29 cellular contexts compared by ENCODE assay signal in genomic region chr9:92982130-92982529, GRCh38. TPM values are rescaled to one million over a fixed set of nuclear protein-coding genes. Genes with fewer than 3 reads are reported as not detected.
DNase-seq lines count a peak whose midpoint lies in the region; ATAC-seq and TF ChIP-seq lines count a peak whose summit lies in the region.
"Had no signal": no experiment of that assay in that cellular context is flagged by ENCODE, and none has a peak within 500 bp of the region (broad histone marks: within the 10 kb centered on the region; RNA-seq: fewer than 3 reads in every experiment).

No MANE protein-coding gene starts in this region.

- H3K79me1 ChIP-seq in trophoblast cell (ENCODE audit: low read length) = peaks cover 3% of the 10 kb centered on the region

- no peak overlapping the region for H3K4me3 ChIP-seq in CD8-positive, alpha-beta T cell (ENCODE audit: low read depth, low read length)
- no peak overlapping the region for H3K4me3 ChIP-seq in trophoblast cell (ENCODE audit: low read depth, low read length)
- H3K4me3 ChIP-seq: A549, K562, neural progenitor cell, pancreas, Peyer's patch, testis had no signal

- H3K4me2 ChIP-seq in trophoblast cell (ENCODE audit: low read length) = no peak overlapping the region
- H3K4me2 ChIP-seq: A549, neural progenitor cell had no signal

- H3K9ac ChIP-seq in trophoblast cell (ENCODE audit: low read length) = no peak overlapping the region
- H3K9ac ChIP-seq: neural progenitor cell had no signal

- TF ChIP-seq CTCF in CD8-positive, alpha-beta T cell (IDR thresholded peaks at IDR 0.05) = no peak
- TF ChIP-seq CTCF in GM20000 (IDR thresholded peaks at IDR 0.05; ENCODE audit: extremely low read depth, missing control alignments) = no peak

- H2AK5ac ChIP-seq in trophoblast cell (ENCODE audit: low read length) = no peak overlapping the region

- no CpG with 5 or more reads among the region's 2 CpGs for WGBS in trophoblast cell (ENCODE audit: extremely low coverage, insufficient coverage, insufficient read length)

- intact Hi-C loops in activated CD4-positive, alpha-beta memory T cell treated with anti-CD3 and anti-CD28 coated beads for 36 hours (cut with micrococcal nuclease) = loop anchor here (1.0 kb wide), 1 partner anchor 18 kb away; no protein-coding TSS in a partner anchor
- intact Hi-C loops in CD8-positive, alpha-beta T cell (cut with DNase I, micrococcal nuclease) = loop anchor here in 1 of 2 experiments (10.0 kb wide), 1 partner anchor 323 kb away; no protein-coding TSS in a partner anchor

- CTCF ChIA-PET in activated CD4-positive, alpha-beta memory T cell treated with anti-CD3 and anti-CD28 coated beads for 36 hours (lab: Charles Lee) = interaction anchor here (0.9 to 1.3 kb wide), 2 partner anchors 21 to 25 kb away, joined by 5 to 6 read pairs; no protein-coding TSS in a partner anchor
- CTCF ChIA-PET in activated CD4-positive, alpha-beta memory T cell treated with anti-CD3 and anti-CD28 coated beads, Interleukin-2, amount 10 ng/mL, durations not matched to agents 7 days and 5 days (lab: Charles Lee) = interaction anchor here (0.9 to 1.0 kb wide), 2 partner anchors 20 to 21 kb away, joined by 3 read pairs; no protein-coding TSS in a partner anchor
- CTCF ChIA-PET in CD8-positive, alpha-beta T cell (lab: Charles Lee) = interaction anchor here (0.6 to 4.3 kb wide), 5 partner anchors 9 to 497 kb away, joined by 3 to 18 read pairs (median 4); no protein-coding TSS in a partner anchor

- H2BK12ac ChIP-seq in trophoblast cell (ENCODE audit: low read length) = no peak overlapping the region

- H2BK120ac ChIP-seq in trophoblast cell (ENCODE audit: insufficient read depth, low read length, poor library complexity) = no peak overlapping the region

- peaks cover 65% of the 10 kb centered on the region for H3K4me1 ChIP-seq in CD8-positive, alpha-beta T cell (ENCODE audit: insufficient read depth, low read length)
- peaks cover under 1 to 3% of the 10 kb centered on the region in 2 experiments for H3K4me1 ChIP-seq in trophoblast cell (ENCODE audit: control insufficient read depth in 1 of 2, insufficient read depth in 2 of 2, low read length in 2 of 2)
- H3K4me1 ChIP-seq: A549, neural progenitor cell, pancreas had no signal

- no peak overlapping the region for H2BK5ac ChIP-seq in trophoblast cell (ENCODE audit: low read depth, low read length, poor library complexity)

- POLR2A ChIA-PET in activated CD4-positive, alpha-beta memory T cell treated with anti-CD3 and anti-CD28 coated beads for 36 hours (lab: Charles Lee) = interaction anchor here (1.6 to 2.2 kb wide), 2 partner anchors 15 to 28 kb away, joined by 6 to 8 read pairs; no protein-coding TSS in a partner anchor
- POLR2A ChIA-PET in activated CD4-positive, alpha-beta memory T cell treated with anti-CD3 and anti-CD28 coated beads, Interleukin-2, amount 10 ng/mL, durations not matched to agents 7 days and 5 days (lab: Charles Lee) = interaction anchor here (1.2 to 1.3 kb wide), 2 partner anchors 10 to 82 kb away, joined by 3 to 4 read pairs; no protein-coding TSS in a partner anchor
- POLR2A ChIA-PET in CD8-positive, alpha-beta T cell (lab: Charles Lee) = interaction anchor here (1.0 kb wide), 1 partner anchor 16 kb away, joined by 4 read pairs; no protein-coding TSS in a partner anchor

- H3K14ac ChIP-seq in trophoblast cell (ENCODE audit: low read length) = no peak overlapping the region

- no peaks in the 10 kb centered on the region for H3K27me3 Mint-ChIP-seq in activated CD4-positive, alpha-beta memory T cell treated with anti-CD3 and anti-CD28 coated beads for 36 hours
- no peaks in the 10 kb centered on the region for H3K27me3 Mint-ChIP-seq in activated CD4-positive, alpha-beta memory T cell treated with anti-CD3 and anti-CD28 coated beads, Interleukin-2, amount 10 ng/mL, durations not matched to agents 7 days and 5 days
- H3K27me3 Mint-ChIP-seq in CD8-positive, alpha-beta T cell (ENCODE audit: low read depth) = no peaks in the 10 kb centered on the region
- H3K27me3 Mint-ChIP-seq in natural killer cell treated with Interleukin-12 subunit alpha and Interleukin-12 subunit beta and Interleukin-15 and Interleukin-18, amount 100 ng/mL, for 72 hours = no peaks in the 10 kb centered on the region
- H3K27me3 Mint-ChIP-seq: stimulated activated naive B cell treated with anti-CD40 and anti-IgM and Interleukin-4, amounts not matched to agents 10 μg/mL and 1 μg/mL and 100 μg/mL, for 72 hours had no signal

- no peak overlapping the region for H3K18ac ChIP-seq in trophoblast cell (ENCODE audit: low read length)

- H3K36me3 Mint-ChIP-seq in activated CD4-positive, alpha-beta memory T cell treated with anti-CD3 and anti-CD28 coated beads for 36 hours = peaks cover 59% of the 10 kb centered on the region
- H3K36me3 Mint-ChIP-seq in activated CD4-positive, alpha-beta memory T cell treated with anti-CD3 and anti-CD28 coated beads, Interleukin-2, amount 10 ng/mL, durations not matched to agents 7 days and 5 days (ENCODE audit: low read depth) = peaks cover 91% of the 10 kb centered on the region
- H3K36me3 Mint-ChIP-seq in CD8-positive, alpha-beta T cell = peaks cover 67% of the 10 kb centered on the region
- H3K36me3 Mint-ChIP-seq in activated naive CD4-positive, alpha-beta T cell treated with anti-CD3 and anti-CD28 coated beads, Interleukin-2, amount 50 U/mL, for 72 hours = peaks cover 43 to 89% of the 10 kb centered on the region in 2 donors
- H3K36me3 Mint-ChIP-seq in natural killer cell treated with Interleukin-12 subunit alpha and Interleukin-12 subunit beta and Interleukin-15 and Interleukin-18, amount 100 ng/mL, for 72 hours = peaks cover 50% of the 10 kb centered on the region
- H3K36me3 Mint-ChIP-seq: neural progenitor cell had no signal

- DNase-seq in activated CD4-positive, alpha-beta memory T cell treated with anti-CD3 and anti-CD28 coated beads for 36 hours = no peak
- no peak for DNase-seq in activated CD4-positive, alpha-beta memory T cell treated with anti-CD3 and anti-CD28 coated beads, Interleukin-2, amount 10 ng/mL, durations not matched to agents 7 days and 5 days
- no peak for DNase-seq in CD8-positive, alpha-beta T cell
- no peak for DNase-seq in activated naive CD4-positive, alpha-beta T cell treated with anti-CD3 and anti-CD28 coated beads, Interleukin-2, amount 50 U/mL, for 72 hours (ENCODE audit: low spot score in 2 of 2)
- DNase-seq in natural killer cell treated with Interleukin-12 subunit alpha and Interleukin-12 subunit beta and Interleukin-15 and Interleukin-18, amount 100 ng/mL, for 72 hours (ENCODE audit: low spot score) = no peak
- DNase-seq in trophoblast cell (no peak), GM20000 (ENCODE audit: low spot score) (no peak)
- DNase-seq: activated CD4-positive, alpha-beta T cell treated with anti-CD3 and anti-CD28 coated beads, Interleukin-2, amount 50 U/mL, for 1 hour; activated CD8-positive, alpha-beta memory T cell treated with anti-CD3 and anti-CD28 coated beads, Interleukin-2, amount 50 U/mL, for 4 hours; activated gamma-delta T cell treated with Interleukin-2 at 50 U/mL for 16 hours; aorta; DMS153; effector CD4-positive, alpha-beta T cell; GOT3; NCI-H1092; NCI-H1694; NCI-H446 treated with DMSO at 0.1 percent for 48 hours; NCI-H774; pancreas; SHP77; stimulated activated naive B cell treated with anti-CD40 and anti-IgM and Interleukin-4, amounts not matched to agents 10 μg/mL and 1 μg/mL and 100 μg/mL, for 72 hours; testis had no signal

- H4K91ac ChIP-seq in trophoblast cell (ENCODE audit: low read depth, low read length) = no peak overlapping the region

- H4K12ac ChIP-seq in trophoblast cell (ENCODE audit: low read depth, low read length) = no peak overlapping the region

- no peak overlapping the region for H3K23ac ChIP-seq in trophoblast cell (ENCODE audit: low read length)

- no peak overlapping the region for H3K4ac ChIP-seq in trophoblast cell (ENCODE audit: low read depth, low read length)

- peaks cover 8% of the 10 kb centered on the region for H3K36me3 ChIP-seq in CD8-positive, alpha-beta T cell (ENCODE audit: insufficient read depth, low read length)
- H3K36me3 ChIP-seq in trophoblast cell (ENCODE audit: control insufficient read depth in 1 of 2, insufficient read depth in 2 of 2, low read length in 2 of 2) = peaks cover 3% of the 10 kb centered on the region in 2 experiments
- H3K36me3 ChIP-seq: neural progenitor cell, pancreas, Peyer's patch had no signal

- no peak overlapping the region for H3K27ac ChIP-seq in CD8-positive, alpha-beta T cell (ENCODE audit: low read depth, low read length)
- no peak overlapping the region for H3K27ac ChIP-seq in trophoblast cell (ENCODE audit: low read depth, low read length)
- H3K27ac ChIP-seq: A549, epithelial cell of prostate, neural progenitor cell, pancreas, Peyer's patch, testis had no signal

- no peak for ATAC-seq in CD8-positive, alpha-beta T cell
- ATAC-seq in activated naive CD4-positive, alpha-beta T cell treated with anti-CD3 and anti-CD28 coated beads, Interleukin-2, amount 50 U/mL, for 72 hours = peak; percentile 68 to 72
- no peak for ATAC-seq in natural killer cell treated with Interleukin-12 subunit alpha and Interleukin-12 subunit beta and Interleukin-15 and Interleukin-18, amount 100 ng/mL, for 72 hours
- no peak for ATAC-seq in HG02588 (IDR thresholded peaks at IDR 0.05; ENCODE audit: unreplicated experiment)
- ATAC-seq: A549; K562; pancreas; stimulated activated naive B cell treated with anti-CD40 and anti-IgM and Interleukin-4, amounts not matched to agents 10 μg/mL and 1 μg/mL and 100 μg/mL, for 72 hours had no signal

- peaks cover 19% of the 10 kb centered on the region for H3K9me3 Mint-ChIP-seq in activated CD4-positive, alpha-beta memory T cell treated with anti-CD3 and anti-CD28 coated beads for 36 hours
- peaks cover 33% of the 10 kb centered on the region for H3K9me3 Mint-ChIP-seq in activated CD4-positive, alpha-beta memory T cell treated with anti-CD3 and anti-CD28 coated beads, Interleukin-2, amount 10 ng/mL, durations not matched to agents 7 days and 5 days
- H3K9me3 Mint-ChIP-seq in CD8-positive, alpha-beta T cell = no peaks in the 10 kb centered on the region
- H3K9me3 Mint-ChIP-seq in activated naive CD4-positive, alpha-beta T cell treated with anti-CD3 and anti-CD28 coated beads, Interleukin-2, amount 50 U/mL, for 72 hours = peaks cover 6 to 23% of the 10 kb centered on the region in 2 donors
- peaks cover 3% of the 10 kb centered on the region for H3K9me3 Mint-ChIP-seq in natural killer cell treated with Interleukin-12 subunit alpha and Interleukin-12 subunit beta and Interleukin-15 and Interleukin-18, amount 100 ng/mL, for 72 hours

- no peak overlapping the region for H2AFZ ChIP-seq in trophoblast cell (ENCODE audit: insufficient read depth, low read length, poor library complexity)
- H2AFZ ChIP-seq: neural progenitor cell had no signal

- peak overlapping the region; percentile 69 for H3K27ac Mint-ChIP-seq in activated CD4-positive, alpha-beta memory T cell treated with anti-CD3 and anti-CD28 coated beads for 36 hours
- H3K27ac Mint-ChIP-seq in activated CD4-positive, alpha-beta memory T cell treated with anti-CD3 and anti-CD28 coated beads, Interleukin-2, amount 10 ng/mL, durations not matched to agents 7 days and 5 days = no peak overlapping the region
- peak overlapping the region; percentile 60 for H3K27ac Mint-ChIP-seq in CD8-positive, alpha-beta T cell
- H3K27ac Mint-ChIP-seq in activated naive CD4-positive, alpha-beta T cell treated with anti-CD3 and anti-CD28 coated beads, Interleukin-2, amount 50 U/mL, for 72 hours = peak overlapping the region in 1 of 2 donors; percentile 81
- H3K27ac Mint-ChIP-seq in natural killer cell treated with Interleukin-12 subunit alpha and Interleukin-12 subunit beta and Interleukin-15 and Interleukin-18, amount 100 ng/mL, for 72 hours = peak overlapping the region; percentile 32 to 33
- H3K27ac Mint-ChIP-seq: neural progenitor cell; stimulated activated naive B cell treated with anti-CD40 and anti-IgM and Interleukin-4, amounts not matched to agents 10 μg/mL and 1 μg/mL and 100 μg/mL, for 72 hours had no signal

- H4K8ac ChIP-seq in trophoblast cell (ENCODE audit: low read depth, low read length) = no peak overlapping the region

- no peaks in the 10 kb centered on the region for H3K27me3 ChIP-seq in CD8-positive, alpha-beta T cell (ENCODE audit: insufficient read depth, low read length)
- no peaks in the 10 kb centered on the region for H3K27me3 ChIP-seq in trophoblast cell (ENCODE audit: insufficient read depth, low read length)
- H3K27me3 ChIP-seq: neural progenitor cell, pancreas, Peyer's patch, testis had no signal

- H3K4me1 Mint-ChIP-seq in activated CD4-positive, alpha-beta memory T cell treated with anti-CD3 and anti-CD28 coated beads for 36 hours (ENCODE audit: low read depth) = peaks cover 69% of the 10 kb centered on the region
- peaks cover 63% of the 10 kb centered on the region for H3K4me1 Mint-ChIP-seq in activated CD4-positive, alpha-beta memory T cell treated with anti-CD3 and anti-CD28 coated beads, Interleukin-2, amount 10 ng/mL, durations not matched to agents 7 days and 5 days
- H3K4me1 Mint-ChIP-seq in CD8-positive, alpha-beta T cell (ENCODE audit: low read depth) = peaks cover 75% of the 10 kb centered on the region
- peaks cover 55 to 63% of the 10 kb centered on the region in 2 donors for H3K4me1 Mint-ChIP-seq in natural killer cell treated with Interleukin-12 subunit alpha and Interleukin-12 subunit beta and Interleukin-15 and Interleukin-18, amount 100 ng/mL, for 72 hours (ENCODE audit: low read depth in 2 of 2)

- H3K9me3 ChIP-seq in CD8-positive, alpha-beta T cell (ENCODE audit: low read length) = no peaks in the 10 kb centered on the region
- H3K9me3 ChIP-seq in trophoblast cell (ENCODE audit: insufficient read depth, low read depth, low read length) = peaks cover 4% of the 10 kb centered on the region
- H3K9me3 ChIP-seq: pancreas, Peyer's patch, testis had no signal

- H3K4me3 Mint-ChIP-seq in activated CD4-positive, alpha-beta memory T cell treated with anti-CD3 and anti-CD28 coated beads for 36 hours = no peak overlapping the region
- H3K4me3 Mint-ChIP-seq in activated CD4-positive, alpha-beta memory T cell treated with anti-CD3 and anti-CD28 coated beads, Interleukin-2, amount 10 ng/mL, durations not matched to agents 7 days and 5 days = no peak overlapping the region
- no peak overlapping the region for H3K4me3 Mint-ChIP-seq in CD8-positive, alpha-beta T cell
- peak overlapping the region; percentile 23 for H3K4me3 Mint-ChIP-seq in natural killer cell treated with Interleukin-12 subunit alpha and Interleukin-12 subunit beta and Interleukin-15 and Interleukin-18, amount 100 ng/mL, for 72 hours
- H3K4me3 Mint-ChIP-seq: neural progenitor cell; stimulated activated naive B cell treated with anti-CD40 and anti-IgM and Interleukin-4, amounts not matched to agents 10 μg/mL and 1 μg/mL and 100 μg/mL, for 72 hours had no signal

- no peaks in the 10 kb centered on the region for H3K79me2 ChIP-seq in trophoblast cell (ENCODE audit: control insufficient read depth, insufficient read depth, low read length, poor library complexity)

RNA-seq across cellular contexts. Expression of gene FGD3, which starts 34.8 kb away (rescaled TPM):
- total RNA-seq in activated CD4-positive, alpha-beta memory T cell treated with anti-CD3 and anti-CD28 coated beads for 36 hours = 10 to 100 TPM; 41.3 to 47.7 TPM
- total RNA-seq in activated CD4-positive, alpha-beta memory T cell treated with anti-CD3 and anti-CD28 coated beads, Interleukin-2, amount 10 ng/mL, durations not matched to agents 7 days and 5 days = 100 to 1,000 TPM; 102 to 104 TPM
- total RNA-seq in CD8-positive, alpha-beta T cell = 10 to 100 TPM; 87.8 to 99.3 TPM
- total RNA-seq in activated naive CD4-positive, alpha-beta T cell treated with anti-CD3 and anti-CD28 coated beads, Interleukin-2, amount 50 U/mL, for 72 hours = 10 to 100 TPM; 49.7 to 61.0 TPM
- 10 to 100 TPM; 42.0 to 43.3 TPM for total RNA-seq in natural killer cell treated with Interleukin-12 subunit alpha and Interleukin-12 subunit beta and Interleukin-15 and Interleukin-18, amount 100 ng/mL, for 72 hours
- polyA plus RNA-seq in trophoblast cell (2013) = 3.2 and 3.7 TPM in 2 replicates
- total RNA-seq: glomerular endothelial cell had no signal

Comparison
In these comparisons a context has a peak if more than half of its experiments do, and no peak if none do; other contexts are left out.
1. ATAC-seq: peak in activated naive CD4-positive, alpha-beta T cell treated with anti-CD3 and anti-CD28 coated beads, Interleukin-2, amount 50 U/mL, for 72 hours (2 of 2); none in CD8-positive, alpha-beta T cell (single experiment), natural killer cell treated with Interleukin-12 subunit alpha and Interleukin-12 subunit beta and Interleukin-15 and Interleukin-18, amount 100 ng/mL, for 72 hours (0 of 2) and HG02588 (single experiment).